11 cellular contexts compared by ENCODE assay signal in genomic region chr5:171157775-171158174, GRCh38.
"Had no signal": no experiment of that assay in that cellular context is flagged by ENCODE, and none has a peak within 500 bp of the region (broad histone marks: within the 10 kb centered on the region; RNA-seq: fewer than 3 reads in every experiment).

No MANE protein-coding gene starts in this region.

- H3K36me3 Mint-ChIP-seq: activated naive CD4-positive, alpha-beta T cell treated with anti-CD3 and anti-CD28 coated beads, Interleukin-2, amount 50 U/mL, for 24 hours had no signal

- H3K9me3 ChIP-seq: upper lobe of right lung had no signal

- H3K4me3 Mint-ChIP-seq: activated naive CD4-positive, alpha-beta T cell treated with anti-CD3 and anti-CD28 coated beads, Interleukin-2, amount 50 U/mL, for 24 hours; central memory CD8-positive, alpha-beta T cell; stimulated activated naive CD8-positive, alpha-beta T cell treated with anti-CD3 and anti-CD28 coated beads, Interleukin-15, Interleukin-2, amounts not matched to agents 100 ng/mL and 50 ng/mL, for 24 hours had no signal

- H3K27ac ChIP-seq: parathyroid adenoma, upper lobe of right lung had no signal

- DNase-seq: activated T-cell treated with anti-CD3 and anti-CD28 coated beads, Interleukin-2, amount 50 U/mL, for 1 hour; cortex of kidney; midbrain; stimulated activated CD4-positive, alpha-beta T cell treated with anti-CD3 and anti-CD28 coated beads, Interleukin-15, amount 100 ng/mL, for 24 hours; stimulated activated CD4-positive, alpha-beta T cell treated with anti-CD3 and anti-CD28 coated beads, Interleukin-4, amount 100 ng/mL, for 24 hours; upper lobe of right lung had no signal

- H3K4me1 Mint-ChIP-seq: activated naive CD4-positive, alpha-beta T cell treated with anti-CD3 and anti-CD28 coated beads, Interleukin-2, amount 50 U/mL, for 24 hours; central memory CD8-positive, alpha-beta T cell had no signal

- H3K36me3 ChIP-seq: upper lobe of right lung had no signal

- H3K27me3 ChIP-seq: upper lobe of right lung had no signal

- H3K9me3 Mint-ChIP-seq: activated naive CD4-positive, alpha-beta T cell treated with anti-CD3 and anti-CD28 coated beads, Interleukin-2, amount 50 U/mL, for 24 hours; central memory CD8-positive, alpha-beta T cell; stimulated activated naive CD8-positive, alpha-beta T cell treated with anti-CD3 and anti-CD28 coated beads, Interleukin-15, Interleukin-2, amounts not matched to agents 100 ng/mL and 50 ng/mL, for 24 hours had no signal

- H3K27ac Mint-ChIP-seq: activated naive CD4-positive, alpha-beta T cell treated with anti-CD3 and anti-CD28 coated beads, Interleukin-2, amount 50 U/mL, for 24 hours; stimulated activated naive CD8-positive, alpha-beta T cell treated with anti-CD3 and anti-CD28 coated beads, Interleukin-15, Interleukin-2, amounts not matched to agents 100 ng/mL and 50 ng/mL, for 24 hours had no signal

- H3K4me1 ChIP-seq: parathyroid adenoma, upper lobe of right lung had no signal

- H3K4me3 ChIP-seq: lung, upper lobe of right lung had no signal
